1 cellular context compared by ENCODE assay signal in genomic region chr1:28510350-28511223, GRCh38.
TF ChIP-seq lines count a peak whose summit lies in the region.

No MANE protein-coding gene starts in this region.

TF ChIP-seq in K562, 482 proteins besides CTCF, POLR2A, EP300 and RAD21 (continued from another document and continues in another):
- TF ChIP-seq ARID4B (CRISPR knock-in tag; IDR thresholded peaks at IDR 0.05) (no peak; the same call in 1 of the 2 replicates), U2AF1 (optimal IDR thresholded peaks at IDR 0.05; ENCODE audit: low read depth, low read length) (peak; percentile 27), ZNF384 (IDR thresholded peaks at IDR 0.05; ENCODE audit: low read depth, low read length) (no peak), PKNOX1 (IDR thresholded peaks at IDR 0.05) (no peak), ZBTB12 (CRISPR knock-in tag; IDR thresholded peaks at IDR 0.05) (peak; percentile 68), TGIF2 (CRISPR knock-in tag; IDR thresholded peaks at IDR 0.05) (no peak), GATAD2B (IDR thresholded peaks at IDR 0.05; ENCODE audit: borderline replicate concordance) (0 out of 2 replicates have a peak, but pooled peaks have one; percentile 37), ZFP30 (CRISPR knock-in tag; IDR thresholded peaks at IDR 0.05; ENCODE audit: borderline replicate concordance) (peak; percentile 73; the same call in 1 of the 2 replicates), CBX5 (IDR thresholded peaks at IDR 0.05; ENCODE audit: borderline replicate concordance, low read depth) (peak; percentile 7; the same call in 1 of the 2 replicates), HMGN3 (IDR thresholded peaks at IDR 0.05; ENCODE audit: borderline replicate concordance, extremely low read depth, insufficient read length, low read depth, low read length) (peak; percentile 71), RBM39 (optimal IDR thresholded peaks at IDR 0.05; ENCODE audit: low read depth, low read length) (peak; percentile 8), AFF4 (CRISPR knock-in tag; IDR thresholded peaks at IDR 0.05) (peak; percentile 98; the same call in 1 of the 2 replicates), TSHZ1 (CRISPR knock-in tag; IDR thresholded peaks at IDR 0.05) (peak; percentile 52; the same call in 1 of the 2 replicates), TCFL5 (CRISPR knock-in tag; conservative IDR thresholded peaks at IDR 0.05) (peak; percentile 7; the same call in 1 of the 2 replicates), E2F6 (IDR thresholded peaks at IDR 0.05; ENCODE audit: borderline replicate concordance in 1 of 2, extremely low read depth in 1 of 2, insufficient read depth in 1 of 2, insufficient read length in 1 of 2, low read depth in 1 of 2, low read length in 1 of 2, poor library complexity in 1 of 2, severe bottlenecking in 1 of 2) (peak in 1 of 2 experiments; percentile 40), MAFK (IDR thresholded peaks at IDR 0.05; ENCODE audit: low read length) (no peak), PHF8 (IDR thresholded peaks at IDR 0.05; ENCODE audit: borderline replicate concordance, low read length) (peak; percentile 9; the same call in 1 of the 2 replicates), DACH1 (IDR thresholded peaks at IDR 0.05; ENCODE audit: partially characterized antibody) (no peak), KLF16 (IDR thresholded peaks at IDR 0.05) (no peak), JUN (IDR thresholded peaks at IDR 0.05; ENCODE audit: borderline replicate concordance, low read depth, low read length) (no peak), JUN (CRISPR knock-in tag; IDR thresholded peaks at IDR 0.05; ENCODE audit: borderline replicate concordance) (no peak; the same call in 1 of the 2 replicates), ZBTB40 (IDR thresholded peaks at IDR 0.05) (no peak), ZBTB40 (CRISPR knock-in tag; IDR thresholded peaks at IDR 0.05) (no peak), FOXO4 (CRISPR knock-in tag; IDR thresholded peaks at IDR 0.05) (peak; percentile 78; the same call in 1 of the 2 replicates), CC2D1A (IDR thresholded peaks at IDR 0.05) (no peak)
